Comparison of ENCODE assay signal across 13 cellular contexts in the genomic region with DNA sequence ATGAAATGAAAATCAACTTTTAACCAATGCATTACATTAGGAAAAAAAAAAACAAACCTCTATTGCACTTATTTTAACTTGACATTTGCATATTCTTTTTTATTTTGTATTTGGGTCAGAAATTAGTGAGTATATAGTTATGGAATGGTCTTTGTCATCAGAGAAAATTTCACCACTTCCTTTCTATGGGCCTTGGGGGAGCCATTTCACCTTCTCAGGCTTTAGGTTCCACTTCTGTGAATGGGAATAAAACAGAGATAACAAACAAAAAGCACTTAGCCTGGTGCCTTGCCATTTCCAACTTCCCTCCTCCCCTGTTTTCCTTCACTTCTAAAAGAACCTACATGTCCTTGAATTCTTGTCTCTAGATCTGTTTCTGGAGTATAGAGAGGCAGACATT.
DNase-seq lines count a peak whose midpoint lies in the region; ATAC-seq and TF ChIP-seq lines count a peak whose summit lies in the region.
"Had no signal": no experiment of that assay in that cellular context is flagged by ENCODE, and none has a peak within 500 bp of the region (broad histone marks: within the 10 kb centered on the region; RNA-seq: fewer than 3 reads in every experiment).

No MANE protein-coding gene starts in this region.

- H3K27me3 ChIP-seq in BJ (ENCODE audit: control insufficient read depth, insufficient read depth, low read length) (no peaks in the 10 kb centered on the region), foreskin keratinocyte (no peaks in the 10 kb centered on the region)

- H3K4me1 Mint-ChIP-seq in T-cell = peaks cover 18 to 29% (median 28%) of the 10 kb centered on the region in 3 donors

- H3K9me3 Mint-ChIP-seq in T-cell = no peaks in the 10 kb centered on the region
- H3K9me3 Mint-ChIP-seq: brain; CD4-positive, alpha-beta T cell had no signal

- no peak overlapping the region for H3K27ac ChIP-seq in foreskin keratinocyte

- no peak overlapping the region for H3K4me3 Mint-ChIP-seq in T-cell
- H3K4me3 Mint-ChIP-seq: activated T-cell treated with anti-CD3 and anti-CD28 coated beads, Interleukin-2, amount 50 U/mL, for 72 hours; brain; CD4-positive, alpha-beta T cell had no signal

- H3K27ac Mint-ChIP-seq in T-cell = no peak overlapping the region
- H3K27ac Mint-ChIP-seq: activated T-cell treated with anti-CD3 and anti-CD28 coated beads, Interleukin-2, amount 50 U/mL, for 72 hours; CD4-positive, alpha-beta T cell had no signal

- H3K36me3 Mint-ChIP-seq in T-cell = no peaks in the 10 kb centered on the region
- H3K36me3 Mint-ChIP-seq: brain had no signal

- no peak for DNase-seq in BJ (ENCODE audit: low read depth)
- DNase-seq in HT1080 (ENCODE audit: low read depth) = peak; percentile 61
- DNase-seq in amniotic epithelial cell (ENCODE audit: low read depth) = peak; percentile 57
- peak; percentile 29 to 60 for DNase-seq in foreskin keratinocyte
- no peak for DNase-seq in T-cell
- DNase-seq in NCI-H2171 treated with DMSO at 0.1 percent for 48 hours (lab: John Stamatoyannopoulos, UW) = no peak
- DNase-seq in stimulated activated naive CD4-positive, alpha-beta T cell treated with Interleukin-2 at 50 U/mL for 16 hours (lab: John Stamatoyannopoulos, UW) = no peak
- DNase-seq: activated CD4-positive, CD25-positive, alpha-beta regulatory T cell treated with anti-CD3 and anti-CD28 coated beads, Interleukin-2, amount 50 U/mL, for 72 hours; activated T-cell treated with anti-CD3 and anti-CD28 coated beads, Interleukin-2, amount 50 U/mL, for 72 hours; CD4-positive, alpha-beta T cell; NCI-H510A treated with DMSO at 0.1 percent for 48 hours had no signal

- peak; percentile 46 for ATAC-seq in foreskin keratinocyte
- ATAC-seq in HG02610 (IDR thresholded peaks at IDR 0.05; ENCODE audit: unreplicated experiment) = no peak
- ATAC-seq in T-cell (replicated peaks in 1 of 4) = no peak
- ATAC-seq: activated T-cell treated with anti-CD3 and anti-CD28 coated beads, Interleukin-2, amount 50 U/mL, for 72 hours had no signal

- H3K4me3 ChIP-seq in BJ (ENCODE audit: low read depth, low read length) = no peak overlapping the region

- peaks cover 4% of the 10 kb centered on the region for H3K4me1 ChIP-seq in foreskin keratinocyte

- no peaks in the 10 kb centered on the region for H3K27me3 Mint-ChIP-seq in T-cell
- H3K27me3 Mint-ChIP-seq: CD4-positive, alpha-beta T cell had no signal

- POLR2A ChIA-PET in BJ (lab: Charles Lee) = no interaction called here
- POLR2A ChIA-PET in T-cell (lab: Charles Lee) = interaction anchor here (0.5 kb wide), 2 partner anchors 10 to 1024 kb away, joined by 5 to 8 read pairs; no protein-coding TSS in a partner anchor

- CTCF ChIA-PET in BJ (lab: Yijun Ruan, JAX) = interaction anchor here (1.7 kb wide), 1 partner anchor 10 kb away, joined by 4 read pairs; no protein-coding TSS in a partner anchor
- CTCF ChIA-PET in T-cell (lab: Charles Lee) = no interaction called here

- no peaks in the 10 kb centered on the region for H3K36me3 ChIP-seq in BJ (ENCODE audit: control insufficient read depth, insufficient read depth, low read length)

- TF ChIP-seq CTCF in BJ (IDR thresholded peaks at IDR 0.05; ENCODE audit: insufficient read depth, low read depth, low read length) (peak; percentile 20; the same call in 1 of the 2 replicates), foreskin keratinocyte (conservative IDR thresholded peaks at IDR 0.05) (peak; percentile 59)

Comparison
In these comparisons a context has a peak if more than half of its experiments do, and no peak if none do; other contexts are left out.
1. DNase-seq: peak in HT1080 (single experiment), amniotic epithelial cell (single experiment) and foreskin keratinocyte (2 of 2); none in BJ (single experiment), T-cell (0 of 34), NCI-H2171 treated with DMSO at 0.1 percent for 48 hours (single experiment) and stimulated activated naive CD4-positive, alpha-beta T cell treated with Interleukin-2 at 50 U/mL for 16 hours (single experiment).